9 cellular contexts compared by ENCODE assay signal in genomic region chr6:26064619-26065257, GRCh38. TPM values are rescaled to one million over a fixed set of nuclear protein-coding genes. Genes with fewer than 3 reads are reported as not detected.
DNase-seq lines count a peak whose midpoint lies in the region; ATAC-seq lines count a peak whose summit lies in the region.
"Had no signal": no experiment of that assay in that cellular context is flagged by ENCODE, and none has a peak within 500 bp of the region (broad histone marks: within the 10 kb centered on the region; RNA-seq: fewer than 3 reads in every experiment).

No MANE protein-coding gene starts in this region.

- intact Hi-C loops in aorta (cut with DNase I), result loop anchor here in 1 of 2 donors (2.0 kb wide), 1 partner anchor 32 kb away; no protein-coding TSS in a partner anchor

- H3K27me3 ChIP-seq in aorta (ENCODE audit: control insufficient read depth in 1 of 2, insufficient read depth in 2 of 2, low read length in 1 of 2), result no peaks in the 10 kb centered on the region
- H3K27me3 ChIP-seq: BLaER1 treated with 17β-estradiol and CSF1 and Interleukin-3, amounts not matched to agents 10 nM and 100 nM had no signal

- H3K4me1 Mint-ChIP-seq in T-helper 17 cell (peaks cover 4% of the 10 kb centered on the region), memory B cell (peaks cover 5% of the 10 kb centered on the region)

- H3K9me3 Mint-ChIP-seq in memory B cell, result no peaks in the 10 kb centered on the region

- H3K27ac Mint-ChIP-seq in T-helper 17 cell (no peak overlapping the region), memory B cell (no peak overlapping the region)

- H3K27ac ChIP-seq in aorta (ENCODE audit: low read depth in 1 of 2, low read length in 2 of 2), result no peak overlapping the region

- DNase-seq in NCI-H1436 (lab: John Stamatoyannopoulos, UW) (peak; percentile 36), NCI-H1436 treated with DMSO at 0.1 percent for 48 hours (lab: John Stamatoyannopoulos, UW) (no peak), NCI-H146 treated with DMSO at 0.1 percent for 48 hours (lab: John Stamatoyannopoulos, UW; ENCODE audit: unreplicated experiment) (peak; percentile 54), T-helper 17 cell (no peak), dedifferentiated amniotic fluid mesenchymal stem cell (ENCODE audit: extremely low spot score) (peak; percentile 56), memory B cell (ENCODE audit: low spot score in 2 of 2) (peak; percentile 38 to 54), aorta (no peak)

- no peaks in the 10 kb centered on the region for H3K27me3 Mint-ChIP-seq in T-helper 17 cell
- H3K27me3 Mint-ChIP-seq in memory B cell, result no peaks in the 10 kb centered on the region

- 29 to 34% methylated on average over 10 of the region's 10 CpGs for WGBS in aorta, 2 donors

- no peaks in the 10 kb centered on the region for H3K36me3 ChIP-seq in aorta (ENCODE audit: control insufficient read depth in 1 of 2, insufficient read depth in 2 of 2, low read length in 1 of 2)
- H3K36me3 ChIP-seq: BLaER1 treated with 17β-estradiol and CSF1 and Interleukin-3, amounts not matched to agents 10 nM and 100 nM had no signal

- ATAC-seq in T-helper 17 cell (peak; percentile 67), memory B cell (ENCODE audit: low read depth) (peak; percentile 60), aorta (ENCODE audit: low FRiP score) (peak; percentile 88), GM21360 (IDR thresholded peaks at IDR 0.05; ENCODE audit: unreplicated experiment) (no peak)

- H3K36me3 Mint-ChIP-seq in T-helper 17 cell (ENCODE audit: low read depth), result peaks cover 2% of the 10 kb centered on the region
- no peaks in the 10 kb centered on the region for H3K36me3 Mint-ChIP-seq in memory B cell

- H3K4me3 ChIP-seq in aorta (ENCODE audit: low read length in 2 of 2), result no peak overlapping the region
- H3K4me3 ChIP-seq: BLaER1 treated with 17β-estradiol and CSF1 and Interleukin-3, amounts not matched to agents 10 nM and 100 nM had no signal

- H3K4me3 Mint-ChIP-seq in T-helper 17 cell, result no peak overlapping the region
- H3K4me3 Mint-ChIP-seq in memory B cell, result no peak overlapping the region

- H3K9me3 ChIP-seq in T-helper 17 cell (ENCODE audit: control insufficient read depth, low read length, poor library complexity, severe bottlenecking) (no peaks in the 10 kb centered on the region), aorta (ENCODE audit: control insufficient read depth, low read length) (no peaks in the 10 kb centered on the region)
- H3K9me3 ChIP-seq: BLaER1 treated with 17β-estradiol and CSF1 and Interleukin-3, amounts not matched to agents 10 nM and 100 nM had no signal

- H3K4me1 ChIP-seq in aorta (ENCODE audit: control insufficient read depth in 1 of 2, insufficient read depth in 2 of 2, low read length in 2 of 2), result no peaks in the 10 kb centered on the region

RNA-seq across cellular contexts. Expression of gene HFE, which starts 22.5 kb away (rescaled TPM):
- total RNA-seq in T-helper 17 cell (1 to 10 TPM; 1.2 to 2.4 TPM), aorta (10 to 100 TPM in 1 of 2 donors, 1 to 10 TPM in 1; 5.6 to 17.9 TPM)
- polyA plus RNA-seq in aorta, result 1 to 10 TPM; 3.9 to 6.7 TPM

Comparison
In these comparisons a context has a peak if more than half of its experiments do, and no peak if none do; other contexts are left out.
1. DNase-seq: peak in NCI-H1436 (single experiment), NCI-H146 treated with DMSO at 0.1 percent for 48 hours (single experiment), dedifferentiated amniotic fluid mesenchymal stem cell (single experiment) and memory B cell (2 of 2); none in NCI-H1436 treated with DMSO at 0.1 percent for 48 hours (single experiment), T-helper 17 cell (0 of 3) and aorta (0 of 2).